ENCODE assay signal across 21 cellular contexts in the genomic region with DNA sequence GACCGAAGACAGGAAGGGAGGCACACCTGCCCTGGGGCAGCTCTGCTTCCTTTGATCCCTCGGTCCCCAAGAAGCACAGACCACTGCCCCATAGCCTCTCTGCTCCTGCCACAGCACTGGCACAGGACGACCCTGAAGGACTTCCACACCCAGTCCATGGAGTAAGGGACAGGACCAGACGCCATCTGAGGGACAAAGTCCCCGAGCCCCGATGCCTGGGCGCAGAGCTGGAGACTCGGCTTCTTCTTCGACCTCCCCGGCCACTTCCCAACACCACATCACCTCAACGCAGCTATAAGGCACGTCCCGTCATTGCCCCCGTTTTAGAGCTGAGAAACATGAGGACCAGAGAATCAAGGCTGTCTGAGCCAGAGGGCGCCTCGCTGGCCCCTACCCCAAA.
DNase-seq lines count a peak whose midpoint lies in the region; ATAC-seq and TF ChIP-seq lines count a peak whose summit lies in the region.
"Had no signal": no experiment of that assay in that cellular context is flagged by ENCODE, and none has a peak within 500 bp of the region (broad histone marks: within the 10 kb centered on the region; RNA-seq: fewer than 3 reads in every experiment).

No MANE protein-coding gene starts in this region.

- H3K27ac ChIP-seq in heart right ventricle: no peak overlapping the region
- H3K27ac ChIP-seq in neural progenitor cell: no peak overlapping the region
- H3K27ac ChIP-seq: A549, PC-9, RWPE1 had no signal

- no peaks in the 10 kb centered on the region for H3K79me2 ChIP-seq in neural progenitor cell (ENCODE audit: low read depth)

- H3K4me3 Mint-ChIP-seq in neural progenitor cell: peak overlapping the region; percentile 35
- H3K4me3 Mint-ChIP-seq in CD14-positive monocyte: no peak overlapping the region

- H3K9me3 Mint-ChIP-seq in neural progenitor cell: peaks cover 12% of the 10 kb centered on the region
- peaks cover 0 to 15% (median 3%) of the 10 kb centered on the region in 7 donors for H3K9me3 Mint-ChIP-seq in CD14-positive monocyte

- no peaks in the 10 kb centered on the region for H3K4me1 ChIP-seq in heart right ventricle
- peaks cover 48% of the 10 kb centered on the region for H3K4me1 ChIP-seq in neural progenitor cell
- H3K4me1 ChIP-seq: A549 had no signal

- H3K27me3 Mint-ChIP-seq in neural progenitor cell (ENCODE audit: insufficient read depth, low read depth) (peaks cover 20% of the 10 kb centered on the region), CD14-positive monocyte (ENCODE audit: low read depth in 3 of 3) (peaks cover 2 to 16% (median 13%) of the 10 kb centered on the region in 3 donors)

- no peak for TF ChIP-seq CTCF in heart right ventricle (IDR thresholded peaks at IDR 0.05)
- TF ChIP-seq CTCF in neural progenitor cell (IDR thresholded peaks at IDR 0.05): no peak
- no peak for TF ChIP-seq CTCF in CD14-positive monocyte (IDR thresholded peaks at IDR 0.05)

- intact Hi-C loops in cardiac septum (cut with DNase I) (no loop called here), heart right ventricle (cut with DNase I) (loop anchor here in 1 of 10 donors (5.0 kb wide), 1 partner anchor 50 kb away; no protein-coding TSS in a partner anchor), CD14-positive monocyte (cut with micrococcal nuclease) (no loop called here)

- DNase-seq in cardiac septum (ENCODE audit: low spot score): peak; percentile 68
- DNase-seq in heart right ventricle: no peak
- DNase-seq in effector CD8-positive, alpha-beta T cell (lab: John Stamatoyannopoulos, UW): peak; percentile 29
- DNase-seq in neural progenitor cell (ENCODE audit: low spot score): no peak
- DNase-seq in CD14-positive monocyte (ENCODE audit: low spot score): no peak
- no peak for DNase-seq in NCI-H1048 (lab: John Stamatoyannopoulos, UW)
- DNase-seq: C1 segment of cervical spinal cord, DMS 273 treated with DMSO at 0.1 percent for 48 hours, DND-41, HCEC 1CT, NCI-H1105 treated with DMSO at 0.1 percent for 48 hours, NCI-H1694 treated with DMSO at 0.1 percent for 48 hours, NCI-H510A treated with DMSO at 0.1 percent for 48 hours, NCI-H82, PC-9, SIG-M5 had no signal

- H4K20me1 ChIP-seq in neural progenitor cell (ENCODE audit: low read depth): no peaks in the 10 kb centered on the region

- no peak overlapping the region for H3K27ac Mint-ChIP-seq in neural progenitor cell
- no peak overlapping the region for H3K27ac Mint-ChIP-seq in CD14-positive monocyte

- ATAC-seq in heart right ventricle: no peak
- no peak for ATAC-seq in HG02678 (IDR thresholded peaks at IDR 0.05; ENCODE audit: unreplicated experiment)
- ATAC-seq: A549, K562, SK-N-SH treated with all-trans-retinoic acid at 6 μM for 48 hours had no signal

- H3K9ac ChIP-seq in neural progenitor cell: no peak overlapping the region

- H3K36me3 ChIP-seq in heart right ventricle: no peaks in the 10 kb centered on the region
- no peaks in the 10 kb centered on the region for H3K36me3 ChIP-seq in neural progenitor cell

- H3K4me3 ChIP-seq in heart right ventricle (no peak overlapping the region), neural progenitor cell (no peak overlapping the region)
- H3K4me3 ChIP-seq: A549, K562, PC-9 had no signal

- WGBS in heart right ventricle, 2 donors: 90 to 93% methylated on average over 16 of the region's 16 CpGs

- H3K4me1 Mint-ChIP-seq in neural progenitor cell: peaks cover 55% of the 10 kb centered on the region
- peaks cover 23% of the 10 kb centered on the region for H3K4me1 Mint-ChIP-seq in CD14-positive monocyte

- peaks cover 29% of the 10 kb centered on the region for H3F3A ChIP-seq in neural progenitor cell (ENCODE audit: low read depth)

- H3K27me3 ChIP-seq in heart right ventricle: peaks cover 0 to 13% (median 2%) of the 10 kb centered on the region in 7 donors
- H3K27me3 ChIP-seq in neural progenitor cell: no peaks in the 10 kb centered on the region

- H3K4me2 ChIP-seq in neural progenitor cell: no peak overlapping the region
- H3K4me2 ChIP-seq: A549, PC-9 had no signal

- peaks cover 0 to 18% (median 0%) of the 10 kb centered on the region in 11 donors for H3K9me3 ChIP-seq in heart right ventricle
- no peaks in the 10 kb centered on the region for H3K9me3 ChIP-seq in neural progenitor cell (ENCODE audit: low read depth)
- H3K9me3 ChIP-seq: A549 had no signal

- H2AFZ ChIP-seq in neural progenitor cell (replicated peaks): no peak overlapping the region
- H2AFZ ChIP-seq: PC-9 had no signal

- H3K36me3 Mint-ChIP-seq in neural progenitor cell (peaks cover 4% of the 10 kb centered on the region), CD14-positive monocyte (peaks cover 0 to 10% of the 10 kb centered on the region in 2 donors)

Comparison
In these comparisons a context has a peak if more than half of its experiments do, and no peak if none do; other contexts are left out.
1. DNase-seq: peak in cardiac septum (single experiment) and effector CD8-positive, alpha-beta T cell (single experiment); none in heart right ventricle (0 of 2), neural progenitor cell (single experiment), CD14-positive monocyte (single experiment) and NCI-H1048 (single experiment).